ENCODE assay signal across 2 cellular contexts in the genomic region with DNA sequence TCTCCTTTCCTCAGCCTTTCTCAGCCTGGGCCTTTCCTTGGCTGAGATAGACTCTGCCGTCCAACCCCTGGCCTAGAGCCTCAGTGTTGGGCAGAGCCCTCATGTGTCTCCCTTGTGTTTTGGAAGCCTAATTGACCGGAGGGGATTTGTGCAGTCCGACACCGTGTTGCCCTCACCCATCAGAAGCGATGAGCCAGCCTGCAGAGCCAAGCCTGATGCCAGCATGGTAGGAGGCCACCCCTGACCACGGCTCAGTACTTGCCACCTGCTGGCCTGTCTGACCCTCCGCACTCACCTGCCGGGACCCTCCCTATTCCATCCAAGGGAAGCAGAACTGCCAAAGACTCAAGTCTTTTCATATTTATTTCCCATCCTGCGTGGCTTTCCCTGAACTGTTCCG.
A peak's percentile ranks its signal among the peaks of the same experiment; 100 is the strongest.
TF ChIP-seq lines count a peak whose summit lies in the region.

No MANE protein-coding gene starts in this region.

TF ChIP-seq in A549, 52 proteins besides CTCF, POLR2A, EP300 and RAD21:
- TF ChIP-seq BCL3 (IDR thresholded peaks at IDR 0.05) (no peak), REST (IDR thresholded peaks at IDR 0.05) (no peak), RNF2 (IDR thresholded peaks at IDR 0.05; ENCODE audit: borderline replicate concordance, low read depth) (no peak), HEYL (CRISPR knock-in tag; IDR thresholded peaks at IDR 0.05) (no peak), HOXB13 (CRISPR knock-in tag; IDR thresholded peaks at IDR 0.05; ENCODE audit: low read depth) (no peak), SREBF2 (IDR thresholded peaks at IDR 0.05) (no peak), E2F6 (IDR thresholded peaks at IDR 0.05; ENCODE audit: borderline replicate concordance, low read depth) (no peak), TFCP2L1 (CRISPR knock-in tag; IDR thresholded peaks at IDR 0.05) (no peak), FOXS1 (CRISPR knock-in tag; IDR thresholded peaks at IDR 0.05) (no peak), CBX2 (IDR thresholded peaks at IDR 0.05; ENCODE audit: borderline replicate concordance, low read depth) (no peak), GATA3 (IDR thresholded peaks at IDR 0.05; ENCODE audit: borderline replicate concordance) (no peak), NR3C1 (IDR thresholded peaks at IDR 0.05) (no peak)

TF ChIP-seq in K562, 482 proteins besides CTCF, POLR2A, EP300 and RAD21:
- TF ChIP-seq, protein P1, sequence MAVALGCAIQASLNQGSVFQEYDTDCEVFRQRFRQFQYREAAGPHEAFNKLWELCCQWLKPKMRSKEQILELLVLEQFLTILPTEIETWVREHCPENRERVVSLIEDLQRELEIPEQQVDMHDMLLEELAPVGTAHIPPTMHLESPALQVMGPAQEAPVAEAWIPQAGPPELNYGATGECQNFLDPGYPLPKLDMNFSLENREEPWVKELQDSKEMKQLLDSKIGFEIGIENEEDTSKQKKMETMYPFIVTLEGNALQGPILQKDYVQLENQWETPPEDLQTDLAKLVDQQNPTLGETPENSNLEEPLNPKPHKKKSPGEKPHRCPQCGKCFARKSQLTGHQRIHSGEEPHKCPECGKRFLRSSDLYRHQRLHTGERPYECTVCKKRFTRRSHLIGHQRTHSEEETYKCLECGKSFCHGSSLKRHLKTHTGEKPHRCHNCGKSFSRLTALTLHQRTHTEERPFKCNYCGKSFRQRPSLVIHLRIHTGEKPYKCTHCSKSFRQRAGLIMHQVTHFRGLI (CRISPR knock-in tag; IDR thresholded peaks at IDR 0.05) = no peak
- no peak for TF ChIP-seq NCOA1 (IDR thresholded peaks at IDR 0.05; ENCODE audit: low read depth)
- TF ChIP-seq, protein P2, sequence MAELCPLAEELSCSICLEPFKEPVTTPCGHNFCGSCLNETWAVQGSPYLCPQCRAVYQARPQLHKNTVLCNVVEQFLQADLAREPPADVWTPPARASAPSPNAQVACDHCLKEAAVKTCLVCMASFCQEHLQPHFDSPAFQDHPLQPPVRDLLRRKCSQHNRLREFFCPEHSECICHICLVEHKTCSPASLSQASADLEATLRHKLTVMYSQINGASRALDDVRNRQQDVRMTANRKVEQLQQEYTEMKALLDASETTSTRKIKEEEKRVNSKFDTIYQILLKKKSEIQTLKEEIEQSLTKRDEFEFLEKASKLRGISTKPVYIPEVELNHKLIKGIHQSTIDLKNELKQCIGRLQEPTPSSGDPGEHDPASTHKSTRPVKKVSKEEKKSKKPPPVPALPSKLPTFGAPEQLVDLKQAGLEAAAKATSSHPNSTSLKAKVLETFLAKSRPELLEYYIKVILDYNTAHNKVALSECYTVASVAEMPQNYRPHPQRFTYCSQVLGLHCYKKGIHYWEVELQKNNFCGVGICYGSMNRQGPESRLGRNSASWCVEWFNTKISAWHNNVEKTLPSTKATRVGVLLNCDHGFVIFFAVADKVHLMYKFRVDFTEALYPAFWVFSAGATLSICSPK (IDR thresholded peaks at IDR 0.05; ENCODE audit: borderline replicate concordance) = no peak
- TF ChIP-seq RBFOX2 (IDR thresholded peaks at IDR 0.05; ENCODE audit: low read depth, low read length) = 0 out of 2 replicates have a peak, but pooled peaks have one; percentile 6
- TF ChIP-seq ZFP36 (IDR thresholded peaks at IDR 0.05; ENCODE audit: low read depth, low read length, partially characterized antibody) = no peak
- TF ChIP-seq CHD1 (IDR thresholded peaks at IDR 0.05; ENCODE audit: low read length) = no peak
- TF ChIP-seq ADNP (tag; IDR thresholded peaks at IDR 0.05) = no peak
- TF ChIP-seq CHD2 (IDR thresholded peaks at IDR 0.05; ENCODE audit: low read depth, low read length) = no peak
- TF ChIP-seq TAF15 (IDR thresholded peaks at IDR 0.05; ENCODE audit: low read depth, low read length) = no peak
- no peak for TF ChIP-seq SETDB1 (IDR thresholded peaks at IDR 0.05; ENCODE audit: low read length)
- no peak for TF ChIP-seq ZBTB5 (IDR thresholded peaks at IDR 0.05)
- no peak for TF ChIP-seq HMG20A (CRISPR knock-in tag; conservative IDR thresholded peaks at IDR 0.05)
- TF ChIP-seq SMARCE1 (IDR thresholded peaks at IDR 0.05) = no peak
- TF ChIP-seq ZKSCAN1 (IDR thresholded peaks at IDR 0.05; ENCODE audit: low read depth, low read length) = no peak
- no peak for TF ChIP-seq IRF2 (CRISPR knock-in tag; IDR thresholded peaks at IDR 0.05)
- no peak for TF ChIP-seq ZNF77 (CRISPR knock-in tag; IDR thresholded peaks at IDR 0.05)
- no peak for TF ChIP-seq KLF16 (IDR thresholded peaks at IDR 0.05)
- TF ChIP-seq BRCA1 (IDR thresholded peaks at IDR 0.05) = no peak
- TF ChIP-seq BRCA1 (CRISPR knock-in tag; IDR thresholded peaks at IDR 0.05) = 0 out of 2 replicates have a peak, but pooled peaks have one; percentile 59
- TF ChIP-seq, protein P3, sequence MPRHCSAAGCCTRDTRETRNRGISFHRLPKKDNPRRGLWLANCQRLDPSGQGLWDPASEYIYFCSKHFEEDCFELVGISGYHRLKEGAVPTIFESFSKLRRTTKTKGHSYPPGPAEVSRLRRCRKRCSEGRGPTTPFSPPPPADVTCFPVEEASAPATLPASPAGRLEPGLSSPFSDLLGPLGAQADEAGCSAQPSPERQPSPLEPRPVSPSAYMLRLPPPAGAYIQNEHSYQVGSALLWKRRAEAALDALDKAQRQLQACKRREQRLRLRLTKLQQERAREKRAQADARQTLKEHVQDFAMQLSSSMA (CRISPR knock-in tag; IDR thresholded peaks at IDR 0.05) = no peak
- TF ChIP-seq HLTF (IDR thresholded peaks at IDR 0.05) = no peak
- 0 out of 2 replicates have a peak, but pooled peaks have one; percentile 54 for TF ChIP-seq ELK1 (CRISPR knock-in tag; IDR thresholded peaks at IDR 0.05)
- TF ChIP-seq CBX2 (IDR thresholded peaks at IDR 0.05; ENCODE audit: insufficient read depth, low read length, poor library complexity, severe bottlenecking) = no peak
- 0 out of 2 replicates have a peak, but pooled peaks have one; percentile 3 for TF ChIP-seq MAX (CRISPR knock-in tag; IDR thresholded peaks at IDR 0.05)
- no peak for TF ChIP-seq ZNF79 (CRISPR knock-in tag; IDR thresholded peaks at IDR 0.05; ENCODE audit: low read depth)
- TF ChIP-seq, protein P4, sequence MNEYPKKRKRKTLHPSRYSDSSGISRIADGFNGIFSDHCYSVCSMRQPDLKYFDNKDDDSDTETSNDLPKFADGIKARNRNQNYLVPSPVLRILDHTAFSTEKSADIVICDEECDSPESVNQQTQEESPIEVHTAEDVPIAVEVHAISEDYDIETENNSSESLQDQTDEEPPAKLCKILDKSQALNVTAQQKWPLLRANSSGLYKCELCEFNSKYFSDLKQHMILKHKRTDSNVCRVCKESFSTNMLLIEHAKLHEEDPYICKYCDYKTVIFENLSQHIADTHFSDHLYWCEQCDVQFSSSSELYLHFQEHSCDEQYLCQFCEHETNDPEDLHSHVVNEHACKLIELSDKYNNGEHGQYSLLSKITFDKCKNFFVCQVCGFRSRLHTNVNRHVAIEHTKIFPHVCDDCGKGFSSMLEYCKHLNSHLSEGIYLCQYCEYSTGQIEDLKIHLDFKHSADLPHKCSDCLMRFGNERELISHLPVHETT (CRISPR knock-in tag; conservative IDR thresholded peaks at IDR 0.05 in 1 of 2, IDR thresholded peaks at IDR 0.05 in 1 of 2) = no peak
- no peak for TF ChIP-seq SMARCA4 (IDR thresholded peaks at IDR 0.05)
- TF ChIP-seq KDM4B (IDR thresholded peaks at IDR 0.05; ENCODE audit: borderline replicate concordance in 2 of 2, low read depth in 1 of 2) = no peak
- no peak for TF ChIP-seq HNRNPL (IDR thresholded peaks at IDR 0.05; ENCODE audit: low read depth, low read length)
- TF ChIP-seq ZNF197 (CRISPR knock-in tag; IDR thresholded peaks at IDR 0.05; ENCODE audit: low read depth) = no peak
TF ChIP-seq in K562: peak in this region for 4.
